Comparison of ENCODE assay signal across 10 cellular contexts in genomic region chr3:108131105-108131794, GRCh38. TPM values are rescaled to one million over a fixed set of nuclear protein-coding genes. Genes with fewer than 3 reads are reported as not detected.
A peak's percentile ranks its signal among the peaks of the same experiment; 100 is the strongest.
DNase-seq lines count a peak whose midpoint lies in the region; ATAC-seq and TF ChIP-seq lines count a peak whose summit lies in the region.
"Had no signal": no experiment of that assay in that cellular context is flagged by ENCODE, and none has a peak within 500 bp of the region (broad histone marks: within the 10 kb centered on the region; RNA-seq: fewer than 3 reads in every experiment).

No MANE protein-coding gene starts in this region.

- no peak overlapping the region for H3K4me3 ChIP-seq in SK-N-SH (ENCODE audit: low read depth in 2 of 2, low read length in 1 of 2)
- H3K4me3 ChIP-seq in fibroblast of pulmonary artery (replicated peaks; ENCODE audit: low read depth, low read length), result no peak overlapping the region
- H3K4me3 ChIP-seq: SK-N-MC had no signal

- CTCF ChIA-PET in activated naive CD4-positive, alpha-beta T cell treated with anti-CD3 and anti-CD28 coated beads, Interleukin-2, amount 10 ng/mL, durations not matched to agents 7 days and 5 days (lab: Charles Lee), result interaction anchor here (1.0 kb wide), 1 partner anchor 22 kb away, joined by 4 read pairs; no protein-coding TSS in a partner anchor
- CTCF ChIA-PET in SK-N-SH (lab: Yijun Ruan, JAX), result no interaction called here

- POLR2A ChIA-PET in SK-N-SH (lab: Yijun Ruan, JAX), result no interaction called here

- peak; percentile 12 to 93; a peak in 2 of 4 replicates for TF ChIP-seq EP300 in SK-N-SH (IDR thresholded peaks at IDR 0.05; ENCODE audit: borderline replicate concordance in 1 of 2, low read depth in 1 of 2, low read length in 1 of 2)

- no peaks in the 10 kb centered on the region for H4K20me1 ChIP-seq in SK-N-SH (ENCODE audit: insufficient read depth)

- H2AFZ ChIP-seq in SK-N-SH (ENCODE audit: low read depth), result no peak overlapping the region

- peak overlapping the region; percentile 79 for H3K4me3 Mint-ChIP-seq in activated naive CD4-positive, alpha-beta T cell treated with anti-CD3 and anti-CD28 coated beads, Interleukin-2, amount 50 U/mL, for 24 hours
- no peak overlapping the region for H3K4me3 Mint-ChIP-seq in activated naive CD4-positive, alpha-beta T cell treated with anti-CD3 and anti-CD28 coated beads, Interleukin-2, amount 10 ng/mL, durations not matched to agents 7 days and 5 days
- H3K4me3 Mint-ChIP-seq: mesothelial cell of epicardium had no signal

- peaks cover 11% of the 10 kb centered on the region for H3F3A ChIP-seq in SK-N-SH (replicated peaks; ENCODE audit: insufficient read depth)

- no peaks in the 10 kb centered on the region for H3K9me2 ChIP-seq in SK-N-SH

- DNase-seq in activated naive CD4-positive, alpha-beta T cell treated with anti-CD3 and anti-CD28 coated beads, Interleukin-2, amount 10 ng/mL, durations not matched to agents 7 days and 5 days, result no peak
- DNase-seq in SK-N-SH (no peak), fibroblast of pulmonary artery (ENCODE audit: low read depth) (peak; percentile 73), stromal cell of bone marrow (ENCODE audit: low read depth) (peak; percentile 84), posterior cingulate gyrus (no peak)

- peaks cover 14% of the 10 kb centered on the region for H3K9me3 Mint-ChIP-seq in activated naive CD4-positive, alpha-beta T cell treated with anti-CD3 and anti-CD28 coated beads, Interleukin-2, amount 50 U/mL, for 24 hours
- peaks cover 15% of the 10 kb centered on the region for H3K9me3 Mint-ChIP-seq in activated naive CD4-positive, alpha-beta T cell treated with anti-CD3 and anti-CD28 coated beads, Interleukin-2, amount 10 ng/mL, durations not matched to agents 7 days and 5 days

- peak overlapping the region; percentile 52 for H3K4me2 ChIP-seq in SK-N-SH

- peak overlapping the region; percentile 10; the same call in 1 of the 2 replicates for H3K9ac ChIP-seq in SK-N-SH

- no peaks in the 10 kb centered on the region for H3K79me2 ChIP-seq in SK-N-SH (ENCODE audit: insufficient read depth)

- peaks cover 88% of the 10 kb centered on the region for H3K4me1 Mint-ChIP-seq in activated naive CD4-positive, alpha-beta T cell treated with anti-CD3 and anti-CD28 coated beads, Interleukin-2, amount 50 U/mL, for 24 hours
- peaks cover 88% of the 10 kb centered on the region for H3K4me1 Mint-ChIP-seq in activated naive CD4-positive, alpha-beta T cell treated with anti-CD3 and anti-CD28 coated beads, Interleukin-2, amount 10 ng/mL, durations not matched to agents 7 days and 5 days

- peak overlapping the region; percentile 40 to 83; a peak in 3 of 4 replicates for H3K27ac ChIP-seq in SK-N-SH (ENCODE audit: low read depth in 2 of 2, low read length in 1 of 2)
- H3K27ac ChIP-seq: SK-N-MC had no signal

- no peaks in the 10 kb centered on the region for H3K27me3 Mint-ChIP-seq in activated naive CD4-positive, alpha-beta T cell treated with anti-CD3 and anti-CD28 coated beads, Interleukin-2, amount 50 U/mL, for 24 hours
- H3K27me3 Mint-ChIP-seq in activated naive CD4-positive, alpha-beta T cell treated with anti-CD3 and anti-CD28 coated beads, Interleukin-2, amount 10 ng/mL, durations not matched to agents 7 days and 5 days, result no peaks in the 10 kb centered on the region

- ATAC-seq in HG02759 (IDR thresholded peaks at IDR 0.05; ENCODE audit: unreplicated experiment) (no peak), GM21447 (IDR thresholded peaks at IDR 0.05; ENCODE audit: unreplicated experiment) (no peak)

- H3K36me3 Mint-ChIP-seq in activated naive CD4-positive, alpha-beta T cell treated with anti-CD3 and anti-CD28 coated beads, Interleukin-2, amount 50 U/mL, for 24 hours, result peaks cover 65% of the 10 kb centered on the region
- H3K36me3 Mint-ChIP-seq in activated naive CD4-positive, alpha-beta T cell treated with anti-CD3 and anti-CD28 coated beads, Interleukin-2, amount 10 ng/mL, durations not matched to agents 7 days and 5 days, result peaks cover 86% of the 10 kb centered on the region
- H3K36me3 Mint-ChIP-seq: mesothelial cell of epicardium had no signal

- no peaks in the 10 kb centered on the region for H3K9me3 ChIP-seq in SK-N-SH

- H3K27me3 ChIP-seq in SK-N-SH (ENCODE audit: insufficient read depth), result no peaks in the 10 kb centered on the region

- H3K27ac Mint-ChIP-seq in activated naive CD4-positive, alpha-beta T cell treated with anti-CD3 and anti-CD28 coated beads, Interleukin-2, amount 50 U/mL, for 24 hours, result peak overlapping the region; percentile 98
- H3K27ac Mint-ChIP-seq in activated naive CD4-positive, alpha-beta T cell treated with anti-CD3 and anti-CD28 coated beads, Interleukin-2, amount 10 ng/mL, durations not matched to agents 7 days and 5 days, result no peak overlapping the region
- H3K27ac Mint-ChIP-seq: mesothelial cell of epicardium had no signal

- no peak for TF ChIP-seq RAD21 in SK-N-SH (IDR thresholded peaks at IDR 0.05; ENCODE audit: low read length)

- TF ChIP-seq CTCF in SK-N-SH (IDR thresholded peaks at IDR 0.05) (no peak), fibroblast of pulmonary artery (IDR thresholded peaks at IDR 0.05; ENCODE audit: low read length, missing control alignments) (no peak)

- intact Hi-C loops in posterior cingulate gyrus (cut with DNase I), result no loop called here

- WGBS in SK-N-SH (ENCODE audit: low lambda C conversion rate), result 73% methylated on average over 4 of the region's 5 CpGs

- H3K36me3 ChIP-seq in SK-N-SH (replicated peaks in 1 of 2; ENCODE audit: control insufficient read depth in 1 of 2, insufficient read depth in 2 of 2, low read length in 1 of 2), result no peaks in the 10 kb centered on the region

- H3K4me1 ChIP-seq in SK-N-SH (ENCODE audit: control insufficient read depth in 1 of 2, insufficient read depth in 2 of 2, low read depth in 1 of 2, low read length in 1 of 2), result peaks cover 4 to 27% of the 10 kb centered on the region in 2 experiments; a peak in 3 of 4 replicates

TF ChIP-seq in SK-N-SH, 30 proteins besides CTCF, POLR2A, EP300 and RAD21 (continues in another document):
- TF ChIP-seq PBX3 (IDR thresholded peaks at IDR 0.05), result peak; percentile 76
- peak; percentile 92 for TF ChIP-seq JUND (IDR thresholded peaks at IDR 0.05)
- peak; percentile 97 for TF ChIP-seq FOSL2 (IDR thresholded peaks at IDR 0.05; ENCODE audit: borderline replicate concordance, low read depth)
- no peak for TF ChIP-seq USF1 (IDR thresholded peaks at IDR 0.05; ENCODE audit: borderline replicate concordance, low read depth)
- peak; percentile 96 for TF ChIP-seq MEF2A (IDR thresholded peaks at IDR 0.05; ENCODE audit: borderline replicate concordance, low read depth)
- peak; percentile 50; the same call in 1 of the 2 replicates for TF ChIP-seq ELF1 (IDR thresholded peaks at IDR 0.05)
- peak; percentile 76; the same call in 1 of the 2 replicates for TF ChIP-seq RXRA (IDR thresholded peaks at IDR 0.05; ENCODE audit: borderline replicate concordance, low read depth)
- no peak for TF ChIP-seq GATA2 (CRISPR knock-in tag; IDR thresholded peaks at IDR 0.05)
- TF ChIP-seq CHD2 (IDR thresholded peaks at IDR 0.05; ENCODE audit: low read length, partially characterized antibody), result no peak
- peak; percentile 95 for TF ChIP-seq TCF12 (IDR thresholded peaks at IDR 0.05)
- no peak for TF ChIP-seq SIN3A (IDR thresholded peaks at IDR 0.05; ENCODE audit: borderline replicate concordance, low read depth, low read length)
- peak; percentile 59; the same call in 1 of the 2 replicates for TF ChIP-seq ZBTB33 (IDR thresholded peaks at IDR 0.05; ENCODE audit: borderline replicate concordance, low read depth)
- TF ChIP-seq POLR2AphosphoS5 (IDR thresholded peaks at IDR 0.05; ENCODE audit: low read depth, low read length), result peak; percentile 77; the same call in 1 of the 2 replicates

RNA-seq across cellular contexts. Expression of gene CD47, which starts 40.4 kb away (rescaled TPM):
- polyA plus RNA-seq in SK-N-SH (2012; rRNA removed), result 19.6 and 20.0 TPM in 2 replicates
- polyA plus RNA-seq in SK-N-SH (2012; cell fraction: cytosol; rRNA removed), result 27.8 and 35.8 TPM in 2 replicates
- 11.7 and 24.3 TPM in 2 replicates for polyA plus RNA-seq in SK-N-SH (2012; cell fraction: nucleus; rRNA removed)

Comparison
In these comparisons a context has a peak if more than half of its experiments do, and no peak if none do; other contexts are left out.
1. DNase-seq: peak in fibroblast of pulmonary artery (single experiment) and stromal cell of bone marrow (single experiment); none in activated naive CD4-positive, alpha-beta T cell treated with anti-CD3 and anti-CD28 coated beads, Interleukin-2, amount 10 ng/mL, durations not matched to agents 7 days and 5 days (single experiment), SK-N-SH (single experiment) and posterior cingulate gyrus (0 of 10).